7 cellular contexts compared by ENCODE assay signal in genomic region chr4:154779362-154779947, GRCh38. TPM values are rescaled to one million over a fixed set of nuclear protein-coding genes. Genes with fewer than 3 reads are reported as not detected.
DNase-seq lines count a peak whose midpoint lies in the region; ATAC-seq and TF ChIP-seq lines count a peak whose summit lies in the region.

No MANE protein-coding gene starts in this region.

- WGBS in GM23248 (ENCODE audit: low coverage in 1 of 2, low lambda C conversion rate in 2 of 2, missing lambda C conversion rate in 2 of 2), 2 experiments = 2 to 5% methylated on average over 3 of the region's 3 CpGs
- 32 to 45% (median 33%) methylated on average over 3 of the region's 3 CpGs for WGBS in stomach, 5 donors

- H3K4me3 ChIP-seq in GM23248 (no peak overlapping the region), fibroblast of the aortic adventitia (ENCODE audit: low read depth, low read length) (no peak overlapping the region), stomach (no peak overlapping the region), mucosa of descending colon (no peak overlapping the region)

- no peaks in the 10 kb centered on the region for H3F3A ChIP-seq in GM23248 (ENCODE audit: insufficient read depth)

- no peaks in the 10 kb centered on the region for H3K9me2 ChIP-seq in GM23248 (ENCODE audit: insufficient read depth)

- no peaks in the 10 kb centered on the region for H3K9me3 ChIP-seq in GM23248 (ENCODE audit: low read depth)
- H3K9me3 ChIP-seq in stomach = no peaks in the 10 kb centered on the region
- no peaks in the 10 kb centered on the region for H3K9me3 ChIP-seq in mucosa of descending colon

- no peak for TF ChIP-seq EP300 in stomach (IDR thresholded peaks at IDR 0.05)

- TF ChIP-seq CTCF in fibroblast of the aortic adventitia (IDR thresholded peaks at IDR 0.05; ENCODE audit: insufficient read depth, low read length) (peak; percentile 76), stomach (IDR thresholded peaks at IDR 0.05) (peak in 5 of 7 experiments; percentile 23 to 53 (median 30)), mucosa of descending colon (IDR thresholded peaks at IDR 0.05) (no peak)

- no peaks in the 10 kb centered on the region for H3K36me3 ChIP-seq in GM23248 (ENCODE audit: low read depth)
- H3K36me3 ChIP-seq in stomach = no peaks in the 10 kb centered on the region
- no peaks in the 10 kb centered on the region for H3K36me3 ChIP-seq in mucosa of descending colon (ENCODE audit: low read depth)

- H3K27ac ChIP-seq in GM23248 (no peak overlapping the region), stomach (no peak overlapping the region)

- H3K4me2 ChIP-seq in GM23248 (ENCODE audit: unreplicated experiment) = no peak overlapping the region

- no peak overlapping the region for H2AFZ ChIP-seq in GM23248

- no peaks in the 10 kb centered on the region for H4K20me1 ChIP-seq in GM23248 (ENCODE audit: insufficient read depth)

- in situ Hi-C loops in GM23248 (cut with MboI) = loop anchor here (10.0 kb wide), 1 partner anchor 225 kb away; the partner anchor contains the start of gene PLRG1

- intact Hi-C loops in stomach (cut with DNase I; ENCODE audit: low total_unique reads) = no loop called here
- intact Hi-C loops in mucosa of descending colon (cut with DNase I, micrococcal nuclease) = no loop called here
- intact Hi-C loops in posterior vena cava (cut with DNase I) = no loop called here

- DNase-seq in GM23248 (peak; percentile 68), RKO (ENCODE audit: low spot score) (peak; percentile 58), fibroblast of the aortic adventitia (ENCODE audit: low read depth) (peak; percentile 73), stomach (no peak), cerebellum (ENCODE audit: low spot score) (no peak), mucosa of descending colon (no peak), posterior vena cava (ENCODE audit: low spot score) (no peak)

- no peak overlapping the region for H3K9ac ChIP-seq in GM23248

- no peak for ATAC-seq in mucosa of descending colon

- H3K27me3 ChIP-seq in GM23248 (replicated peaks; ENCODE audit: insufficient read depth) (peaks cover 39% of the 10 kb centered on the region), stomach (peaks cover 0 to 25% (median 12%) of the 10 kb centered on the region in 3 donors)

- H3K79me2 ChIP-seq in GM23248 (ENCODE audit: insufficient read depth) = no peaks in the 10 kb centered on the region

- no peak for TF ChIP-seq POLR2A in stomach (IDR thresholded peaks at IDR 0.05)

- H3K4me1 ChIP-seq in GM23248 (ENCODE audit: insufficient read depth) (no peaks in the 10 kb centered on the region), stomach (no peaks in the 10 kb centered on the region), mucosa of descending colon (ENCODE audit: low read depth) (no peaks in the 10 kb centered on the region)

RNA-seq across cellular contexts. Expression of gene RBM46, which starts 1.6 kb away (rescaled TPM):
- total RNA-seq in GM23248 (2014; rRNA removed; shearing (Covaris generic)) = 0.32 TPM in 1 of 2 replicates, not detected in the other
- 0.40 TPM in 1 of 2 replicates, not detected in the other for polyA plus RNA-seq in GM23248 (2016; fragmentation: Nextera tagmentation; extraction: Ambion mirVana)
- 0.57 TPM in 1 of 2 replicates, not detected in the other for total RNA-seq in fibroblast of the aortic adventitia (ENCODE audit: low replicate concordance)
- not detected for total RNA-seq in stomach
- polyA plus RNA-seq in stomach = not detected
- 0.27 TPM for total RNA-seq in cerebellum
- total RNA-seq in mucosa of descending colon = not detected
- not detected for total RNA-seq in posterior vena cava

RNA-seq across cellular contexts. Expression of gene LRAT, which starts 35.7 kb away (rescaled TPM):
- not detected in 2 replicates for total RNA-seq in GM23248 (2014; rRNA removed; shearing (Covaris generic))
- 0.13 TPM in 1 of 2 replicates, not detected in the other for polyA plus RNA-seq in GM23248 (2016; fragmentation: Nextera tagmentation; extraction: Ambion mirVana)
- total RNA-seq in fibroblast of the aortic adventitia (ENCODE audit: low replicate concordance) = 0.57 TPM in 1 of 2 replicates, not detected in the other
- under 1 TPM in 1 of 5 donors, not detected in 4; 0.73 TPM for total RNA-seq in stomach
- polyA plus RNA-seq in stomach = under 1 TPM; 0.12 to 0.43 (median 0.15) TPM
- total RNA-seq in cerebellum = 1.6 TPM
- 1 to 10 TPM in 1 of 3 donors, under 1 TPM in 2; 0.14 to 3.2 (median 0.17) TPM for total RNA-seq in mucosa of descending colon
- under 1 TPM in 1 of 2 donors, not detected in 1; 0.10 TPM for total RNA-seq in posterior vena cava

Comparison
In these comparisons a context has a peak if more than half of its experiments do, and no peak if none do; other contexts are left out.
1. DNase-seq: peak in GM23248 (single experiment), RKO (single experiment) and fibroblast of the aortic adventitia (single experiment); none in stomach (single experiment), cerebellum (single experiment), mucosa of descending colon (0 of 3) and posterior vena cava (single experiment).